17 cellular contexts compared by ENCODE assay signal in the genomic region with DNA sequence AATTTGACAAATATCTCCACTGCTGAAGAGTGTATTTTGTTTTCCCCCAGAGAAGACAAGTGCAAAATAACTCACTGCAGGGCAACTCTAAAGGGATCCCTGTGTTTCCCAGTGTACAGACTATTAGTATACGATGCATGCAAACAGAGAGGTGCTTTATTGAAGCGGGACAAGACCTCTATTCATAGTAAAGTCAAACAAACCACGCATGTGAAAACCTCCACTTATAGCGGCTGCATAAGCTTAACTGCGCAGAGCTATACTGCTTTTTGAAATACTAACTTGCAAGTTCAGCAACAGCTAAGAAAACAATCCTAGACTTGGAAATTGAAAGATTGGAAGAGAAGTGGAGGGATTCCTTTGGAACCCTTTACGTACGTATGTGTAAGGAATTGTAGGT.
"Had no signal": no experiment of that assay in that cellular context is flagged by ENCODE, and none has a peak within 500 bp of the region (broad histone marks: within the 10 kb centered on the region; RNA-seq: fewer than 3 reads in every experiment).

No MANE protein-coding gene starts in this region.

- H3K27me3 ChIP-seq: colonic mucosa, esophagus squamous epithelium, pancreas had no signal

- H3K27ac ChIP-seq: colonic mucosa, esophagus squamous epithelium, pancreas, skin epidermis had no signal

- DNase-seq: activated CD4-positive, alpha-beta T cell treated with anti-CD3 and anti-CD28 coated beads for 48 hours; activated CD8-positive, alpha-beta memory T cell treated with anti-CD3 and anti-CD28 coated beads for 24 hours; colonic mucosa; esophagus squamous epithelium; glutamatergic neuron; kidney glomerular epithelial cell; pancreas; SHP77; stimulated activated CD4-positive, alpha-beta T cell treated with anti-CD3 and anti-CD28 coated beads, Interleukin-15, amount 100 ng/mL, for 24 hours; stimulated activated CD4-positive, alpha-beta T cell treated with anti-CD3 and anti-CD28 coated beads, Interleukin-4, amount 100 ng/mL, for 1 hour; stimulated activated naive B cell treated with anti-CD40 and anti-IgM and Interleukin-4, amounts not matched to agents 10 μg/mL and 1 μg/mL and 100 μg/mL, for 72 hours; T-helper 17 cell; trophoblast cell had no signal

- H3K4me3 Mint-ChIP-seq: mesothelial cell of epicardium; stimulated activated naive B cell treated with anti-CD40 and anti-IgM and Interleukin-4, amounts not matched to agents 10 μg/mL and 1 μg/mL and 100 μg/mL, for 72 hours; T-helper 17 cell; WTC11 had no signal

- H3K27ac Mint-ChIP-seq: mesothelial cell of epicardium; stimulated activated naive B cell treated with anti-CD40 and anti-IgM and Interleukin-4, amounts not matched to agents 10 μg/mL and 1 μg/mL and 100 μg/mL, for 72 hours; T-helper 17 cell; WTC11 had no signal

- ATAC-seq: pancreas; SK-N-SH treated with all-trans-retinoic acid at 6 μM for 48 hours; stimulated activated naive B cell treated with anti-CD40 and anti-IgM and Interleukin-4, amounts not matched to agents 10 μg/mL and 1 μg/mL and 100 μg/mL, for 72 hours; T-helper 17 cell; WTC11 had no signal

- H3K27me3 Mint-ChIP-seq: T-helper 17 cell had no signal
